In the genomic region with DNA sequence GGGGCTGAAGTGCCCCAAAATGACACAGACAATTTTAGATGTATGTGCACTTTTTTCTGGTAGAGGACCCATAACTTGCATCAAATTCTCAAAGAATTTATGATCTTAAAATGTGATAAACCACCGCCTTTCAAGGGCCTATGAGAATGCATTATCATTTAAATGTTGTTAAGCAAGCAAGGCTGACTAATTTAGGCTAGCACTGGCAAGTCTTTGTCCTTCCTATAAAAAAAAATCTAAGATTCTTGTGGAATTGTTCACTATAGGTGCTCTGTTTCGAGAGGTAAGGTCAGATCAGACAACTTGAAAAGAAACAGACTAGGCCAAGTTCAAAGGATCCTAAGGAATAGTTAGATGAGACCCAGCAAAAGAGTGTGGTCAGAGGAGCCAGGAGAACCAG, we compare ENCODE assay signal across 1 cellular context.
TF ChIP-seq lines count a peak whose summit lies in the region.

No MANE protein-coding gene starts in this region.

TF ChIP-seq in HCT116, 20 proteins besides CTCF, POLR2A, EP300 and RAD21 (continued from another document):
- no peak for TF ChIP-seq REST (IDR thresholded peaks at IDR 0.05; ENCODE audit: low read depth)
- TF ChIP-seq SRF (IDR thresholded peaks at IDR 0.05; ENCODE audit: low read depth): no peak
- TF ChIP-seq ATF3 (IDR thresholded peaks at IDR 0.05): no peak
